1 cellular context compared by ENCODE assay signal in genomic region chr17:79000396-79001189, GRCh38.
TF ChIP-seq lines count a peak whose summit lies in the region.

No MANE protein-coding gene starts in this region.

TF ChIP-seq in K562, 482 proteins besides CTCF, POLR2A, EP300 and RAD21:
- no peak for TF ChIP-seq ZNF217 (CRISPR knock-in tag; IDR thresholded peaks at IDR 0.05)
- TF ChIP-seq U2AF1 (optimal IDR thresholded peaks at IDR 0.05; ENCODE audit: low read depth, low read length), result no peak
- no peak for TF ChIP-seq NCOA2 (IDR thresholded peaks at IDR 0.05; ENCODE audit: partially characterized antibody in 2 of 2)
- TF ChIP-seq HMGXB4 (CRISPR knock-in tag; IDR thresholded peaks at IDR 0.05), result no peak
- TF ChIP-seq IRF2 (CRISPR knock-in tag; IDR thresholded peaks at IDR 0.05), result no peak
- TF ChIP-seq ZNF444 (CRISPR knock-in tag; IDR thresholded peaks at IDR 0.05), result no peak
- TF ChIP-seq ZNF507 (tag; conservative IDR thresholded peaks at IDR 0.05), result no peak
- TF ChIP-seq RBM25 (IDR thresholded peaks at IDR 0.05; ENCODE audit: low read depth, low read length, severe bottlenecking), result no peak
- no peak for TF ChIP-seq ZFP30 (CRISPR knock-in tag; IDR thresholded peaks at IDR 0.05; ENCODE audit: borderline replicate concordance)
- TF ChIP-seq RBFOX2 (IDR thresholded peaks at IDR 0.05; ENCODE audit: low read depth, low read length), result 0 out of 2 replicates have a peak, but pooled peaks have one; percentile 39
- TF ChIP-seq POLR2G (IDR thresholded peaks at IDR 0.05; ENCODE audit: low read depth, low read length), result peak; percentile 43; the same call in 1 of the 2 replicates
- no peak for TF ChIP-seq TBP (optimal IDR thresholded peaks at IDR 0.05; ENCODE audit: low read depth, low read length)
- no peak for TF ChIP-seq MNT (conservative IDR thresholded peaks at IDR 0.05)
- no peak for TF ChIP-seq MTA1 (IDR thresholded peaks at IDR 0.05; ENCODE audit: borderline replicate concordance)
- no peak for TF ChIP-seq TOE1 (IDR thresholded peaks at IDR 0.05; ENCODE audit: borderline replicate concordance)
- TF ChIP-seq TOE1 (CRISPR knock-in tag; IDR thresholded peaks at IDR 0.05; ENCODE audit: borderline replicate concordance, low read depth), result no peak
- no peak for TF ChIP-seq ETS2 (tag; IDR thresholded peaks at IDR 0.05; ENCODE audit: borderline replicate concordance, poor library complexity, severe bottlenecking)
TF ChIP-seq in K562: peak in this region for 2.
